ENCODE assay signal across 16 cellular contexts in genomic region chr13:89726690-89727435, GRCh38.
A peak's percentile ranks its signal among the peaks of the same experiment; 100 is the strongest.
DNase-seq lines count a peak whose midpoint lies in the region; ATAC-seq, FAIRE-seq and TF ChIP-seq lines count a peak whose summit lies in the region.
"Had no signal": no experiment of that assay in that cellular context is flagged by ENCODE, and none has a peak within 500 bp of the region (broad histone marks: within the 10 kb centered on the region; RNA-seq: fewer than 3 reads in every experiment).

No MANE protein-coding gene starts in this region.

- H3K27ac ChIP-seq in Panc1 (ENCODE audit: low read length) = no peak overlapping the region
- peak overlapping the region; percentile 47 for H3K27ac ChIP-seq in endothelial cell of umbilical vein (ENCODE audit: insufficient read depth, low read depth, low read length)
- H3K27ac ChIP-seq in small intestine (ENCODE audit: low read depth in 1 of 2, low read length in 1 of 2) = no peak overlapping the region
- H3K27ac ChIP-seq: esophagus muscularis mucosa, right atrium auricular region had no signal

- 28 to 46% (median 28%) methylated on average over 2 of the region's 2 CpGs for WGBS in small intestine, 3 donors

- DNase-seq in H4 (ENCODE audit: low spot score) (peak; percentile 64), Panc1 (ENCODE audit: low read depth, low spot score) (peak; percentile 22), endothelial cell of umbilical vein (ENCODE audit: low read depth, low spot score) (peak; percentile 87), non-pigmented ciliary epithelial cell (ENCODE audit: low read depth) (peak; percentile 65), small intestine (no peak), NCI-H1694 treated with DMSO at 0.1 percent for 48 hours (lab: John Stamatoyannopoulos, UW) (no peak)
- DNase-seq in activated CD4-positive, alpha-beta memory T cell treated with anti-CD3 and anti-CD28 coated beads, Interleukin-2, amount 10 ng/mL, durations not matched to agents 7 days and 5 days = no peak
- DNase-seq: CD4-positive, alpha-beta T cell; NCI-H446 treated with DMSO at 0.1 percent for 48 hours; stimulated activated CD8-positive, alpha-beta memory T cell treated with anti-CD3 and anti-CD28 coated beads, Interleukin-4, amount 100 ng/mL, for 48 hours; T-cell had no signal

- dilution Hi-C loops in endothelial cell of umbilical vein (cut with MboI; ENCODE audit: extremely low pct_ligation_motif_present, low sequenced_read_pairs) = no loop called here

- peaks cover 5% of the 10 kb centered on the region for H3K9me3 Mint-ChIP-seq in activated CD4-positive, alpha-beta memory T cell treated with anti-CD3 and anti-CD28 coated beads, Interleukin-2, amount 10 ng/mL, durations not matched to agents 7 days and 5 days

- H4K20me1 ChIP-seq in endothelial cell of umbilical vein (replicated peaks; ENCODE audit: control insufficient read depth, extremely low read depth, insufficient read depth, low read length) = no peaks in the 10 kb centered on the region

- CTCF ChIA-PET in Panc1 (lab: Charles Lee) (no interaction called here), endothelial cell of umbilical vein (lab: Charles Lee) (interaction anchor here (0.7 to 1.5 kb wide), 4 partner anchors 12 to 365 kb away, joined by 3 read pairs; no protein-coding TSS in a partner anchor)
- CTCF ChIA-PET in activated CD4-positive, alpha-beta memory T cell treated with anti-CD3 and anti-CD28 coated beads, Interleukin-2, amount 10 ng/mL, durations not matched to agents 7 days and 5 days (lab: Charles Lee) = no interaction called here

- TF ChIP-seq POLR2A in endothelial cell of umbilical vein (IDR thresholded peaks at IDR 0.05; ENCODE audit: low read depth, low read length) = no peak

- BruUV-seq in Panc1 (replicated peaks; lab: Mats Ljungman, UMichigan) (no TSS peak), endothelial cell of umbilical vein (replicated peaks; lab: Mats Ljungman, UMichigan) (no TSS peak)

- no peaks in the 10 kb centered on the region for H3K27me3 Mint-ChIP-seq in activated CD4-positive, alpha-beta memory T cell treated with anti-CD3 and anti-CD28 coated beads, Interleukin-2, amount 10 ng/mL, durations not matched to agents 7 days and 5 days
- H3K27me3 Mint-ChIP-seq: activated naive CD8-positive, alpha-beta T cell; CD4-positive, alpha-beta T cell; IgD-negative memory B cell; T-cell had no signal

- H3K4me3 ChIP-seq in Panc1 (ENCODE audit: low read depth in 2 of 2, low read length in 2 of 2) (no peak overlapping the region), endothelial cell of umbilical vein (replicated peaks in 1 of 3; ENCODE audit: insufficient read depth in 1 of 3, low read depth in 1 of 3, low read length in 3 of 3) (no peak overlapping the region), small intestine (ENCODE audit: low read depth in 1 of 2, low read length in 2 of 2) (no peak overlapping the region)
- H3K4me3 ChIP-seq: esophagus muscularis mucosa, right atrium auricular region had no signal

- H3K4me2 ChIP-seq in endothelial cell of umbilical vein (ENCODE audit: insufficient read depth, low read length) = peak overlapping the region; percentile 53

- in situ Hi-C loops in Panc1 (cut with HindIII; ENCODE audit: low pct_unique_long_range_greater_than_20kb, low sequenced_read_pairs) = no loop called here

- H3K27me3 ChIP-seq in Panc1 (ENCODE audit: control insufficient read depth, insufficient read depth, low read length) = no peaks in the 10 kb centered on the region
- no peaks in the 10 kb centered on the region for H3K27me3 ChIP-seq in endothelial cell of umbilical vein (ENCODE audit: control insufficient read depth in 2 of 2, insufficient read depth in 2 of 2, low read length in 2 of 2)
- H3K27me3 ChIP-seq in small intestine (ENCODE audit: control insufficient read depth in 2 of 2, insufficient read depth in 2 of 2, low read length in 2 of 2) = no peaks in the 10 kb centered on the region
- H3K27me3 ChIP-seq: esophagus muscularis mucosa, right atrium auricular region had no signal

- peak; percentile 38; the same call in 1 of the 2 replicates for ATAC-seq in Panc1
- ATAC-seq: T-cell had no signal

- H3K9me1 ChIP-seq in endothelial cell of umbilical vein (replicated peaks; ENCODE audit: control insufficient read depth, extremely low read depth, insufficient read depth, low read length) = no peaks in the 10 kb centered on the region

- no peak overlapping the region for H3K27ac Mint-ChIP-seq in activated CD4-positive, alpha-beta memory T cell treated with anti-CD3 and anti-CD28 coated beads, Interleukin-2, amount 10 ng/mL, durations not matched to agents 7 days and 5 days
- H3K27ac Mint-ChIP-seq: activated naive CD8-positive, alpha-beta T cell; CD4-positive, alpha-beta T cell; IgD-negative memory B cell; T-cell had no signal

- POLR2A ChIA-PET in Panc1 (lab: Charles Lee) = no interaction called here
- POLR2A ChIA-PET in endothelial cell of umbilical vein (lab: Charles Lee) = no interaction called here
- POLR2A ChIA-PET in activated CD4-positive, alpha-beta memory T cell treated with anti-CD3 and anti-CD28 coated beads, Interleukin-2, amount 10 ng/mL, durations not matched to agents 7 days and 5 days (lab: Charles Lee) = no interaction called here

- FAIRE-seq in endothelial cell of umbilical vein (lab: Jason Lieb, UNC) = peak; percentile 56
- FAIRE-seq in small intestine (lab: Jason Lieb, UNC) = no peak
- FAIRE-seq: colon had no signal

- no peaks in the 10 kb centered on the region for H3K4me1 Mint-ChIP-seq in activated CD4-positive, alpha-beta memory T cell treated with anti-CD3 and anti-CD28 coated beads, Interleukin-2, amount 10 ng/mL, durations not matched to agents 7 days and 5 days
- H3K4me1 Mint-ChIP-seq: IgD-negative memory B cell, T-cell had no signal

- H3K9me3 ChIP-seq in Panc1 (ENCODE audit: control insufficient read depth, insufficient read depth, low read depth, low read length) = no peaks in the 10 kb centered on the region
- no peaks in the 10 kb centered on the region for H3K9me3 ChIP-seq in endothelial cell of umbilical vein (replicated peaks; ENCODE audit: control insufficient read depth, insufficient read depth, low read length)
- H3K9me3 ChIP-seq in small intestine (ENCODE audit: control insufficient read depth, low read depth) = no peaks in the 10 kb centered on the region
- H3K9me3 ChIP-seq: esophagus muscularis mucosa had no signal

- H3K4me3 Mint-ChIP-seq in activated CD4-positive, alpha-beta memory T cell treated with anti-CD3 and anti-CD28 coated beads, Interleukin-2, amount 10 ng/mL, durations not matched to agents 7 days and 5 days = no peak overlapping the region
- H3K4me3 Mint-ChIP-seq: activated naive CD8-positive, alpha-beta T cell; CD4-positive, alpha-beta T cell; IgD-negative memory B cell; T-cell had no signal

- no peaks in the 10 kb centered on the region for H3K36me3 Mint-ChIP-seq in activated CD4-positive, alpha-beta memory T cell treated with anti-CD3 and anti-CD28 coated beads, Interleukin-2, amount 10 ng/mL, durations not matched to agents 7 days and 5 days (ENCODE audit: low read depth)
- H3K36me3 Mint-ChIP-seq: activated naive CD8-positive, alpha-beta T cell; IgD-negative memory B cell; T-cell had no signal

- intact Hi-C loops in Panc1 (cut with micrococcal nuclease; ENCODE audit: unreplicated experiment) (loop anchor here (10.0 kb wide), 1 partner anchor 198 kb away; no protein-coding TSS in a partner anchor), endothelial cell of umbilical vein (cut with micrococcal nuclease) (no loop called here)

- H3K36me3 ChIP-seq in Panc1 (ENCODE audit: control insufficient read depth, insufficient read depth, low read length) (no peaks in the 10 kb centered on the region), endothelial cell of umbilical vein (ENCODE audit: control insufficient read depth in 2 of 2, extremely low read depth in 1 of 2, insufficient read depth in 2 of 2, low read length in 2 of 2) (no peaks in the 10 kb centered on the region), small intestine (ENCODE audit: control insufficient read depth in 2 of 2, insufficient read depth in 2 of 2, low read length in 2 of 2) (no peaks in the 10 kb centered on the region)
- H3K36me3 ChIP-seq: esophagus muscularis mucosa, right atrium auricular region had no signal

- no peak for TF ChIP-seq CTCF in Panc1 (IDR thresholded peaks at IDR 0.05)
- no peak for TF ChIP-seq CTCF in endothelial cell of umbilical vein (IDR thresholded peaks at IDR 0.05; ENCODE audit: extremely low read depth in 1 of 2, insufficient read depth in 1 of 2, low read depth in 1 of 2, low read length in 2 of 2)

- no peaks in the 10 kb centered on the region for H3K79me2 ChIP-seq in endothelial cell of umbilical vein (ENCODE audit: control insufficient read depth, insufficient read depth, low read length)

- peak overlapping the region; percentile 15 for H2AFZ ChIP-seq in endothelial cell of umbilical vein (ENCODE audit: low read depth, low read length)

- H3K4me1 ChIP-seq in Panc1 (ENCODE audit: control insufficient read depth, insufficient read depth, low read length) (no peaks in the 10 kb centered on the region), endothelial cell of umbilical vein (ENCODE audit: control insufficient read depth, extremely low read depth, insufficient read depth, low read length) (peaks cover 12% of the 10 kb centered on the region), small intestine (ENCODE audit: control insufficient read depth in 2 of 2, insufficient read depth in 1 of 2, low read depth in 1 of 2, low read length in 1 of 2) (no peaks in the 10 kb centered on the region)
- H3K4me1 ChIP-seq: esophagus muscularis mucosa, right atrium auricular region had no signal

- no peak overlapping the region for H3K9ac ChIP-seq in endothelial cell of umbilical vein (replicated peaks; ENCODE audit: extremely low read depth, insufficient read depth, low read length)

TF ChIP-seq in endothelial cell of umbilical vein, 7 proteins besides CTCF, POLR2A, EP300 and RAD21:
- no peak for TF ChIP-seq MAX (IDR thresholded peaks at IDR 0.05; ENCODE audit: insufficient read depth, insufficient read length)
- peak; percentile 42 for TF ChIP-seq JUN (IDR thresholded peaks at IDR 0.05; ENCODE audit: borderline replicate concordance, insufficient read depth, insufficient read length, low read depth)
- TF ChIP-seq FOS (IDR thresholded peaks at IDR 0.05; ENCODE audit: borderline replicate concordance, insufficient read depth, low read length) = peak; percentile 86
- TF ChIP-seq POLR2AphosphoS5 (IDR thresholded peaks at IDR 0.05; ENCODE audit: insufficient read depth, low read depth, low read length) = no peak
- TF ChIP-seq EZH2 (IDR thresholded peaks at IDR 0.05; ENCODE audit: borderline replicate concordance, low read depth, low read length, severe bottlenecking) = no peak
- no peak for TF ChIP-seq MYC (IDR thresholded peaks at IDR 0.05; ENCODE audit: low read depth, low read length)
- peak; percentile 55 for TF ChIP-seq GATA2 (IDR thresholded peaks at IDR 0.05; ENCODE audit: insufficient read depth, insufficient read length, low read depth, low read length)

Comparison
In these comparisons a context has a peak if more than half of its experiments do, and no peak if none do; other contexts are left out.
1. DNase-seq: peak in H4 (single experiment), Panc1 (single experiment), endothelial cell of umbilical vein (single experiment) and non-pigmented ciliary epithelial cell (single experiment); none in small intestine (single experiment), NCI-H1694 treated with DMSO at 0.1 percent for 48 hours (single experiment) and activated CD4-positive, alpha-beta memory T cell treated with anti-CD3 and anti-CD28 coated beads, Interleukin-2, amount 10 ng/mL, durations not matched to agents 7 days and 5 days (single experiment).